ENCODE assay signal across 9 cellular contexts in the genomic region with DNA sequence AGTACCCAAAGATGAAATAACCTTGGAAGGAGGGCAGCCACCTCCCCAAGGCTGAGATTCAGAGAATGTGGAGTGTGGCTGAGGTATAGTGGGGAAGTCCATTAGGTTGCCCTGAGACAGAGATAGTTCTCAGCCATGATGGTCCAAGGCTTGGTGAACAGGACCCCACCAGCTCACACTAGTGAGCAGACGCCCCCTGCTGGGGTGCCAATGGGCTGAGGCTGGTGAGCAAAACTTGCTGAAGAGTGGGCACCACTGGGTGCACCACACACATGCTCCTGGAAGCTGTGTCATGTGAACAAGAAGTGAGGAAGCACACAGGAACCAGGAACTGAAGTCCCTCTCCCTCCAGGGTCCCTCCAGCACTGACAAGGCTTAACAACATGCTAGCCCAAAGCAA. TPM values are rescaled to one million over a fixed set of nuclear protein-coding genes. Genes with fewer than 3 reads are reported as not detected.
DNase-seq lines count a peak whose midpoint lies in the region; ATAC-seq and TF ChIP-seq lines count a peak whose summit lies in the region.
"Had no signal": no experiment of that assay in that cellular context is flagged by ENCODE, and none has a peak within 500 bp of the region (broad histone marks: within the 10 kb centered on the region; RNA-seq: fewer than 3 reads in every experiment).

No MANE protein-coding gene starts in this region.

- H3K23me2 ChIP-seq in H9 (ENCODE audit: insufficient read length, low read depth, low read length, poor library complexity, severe bottlenecking): no peaks in the 10 kb centered on the region

- H2BK20ac ChIP-seq in H9 (ENCODE audit: low read depth, low read length, poor library complexity, severe bottlenecking): no peak overlapping the region

- no peaks in the 10 kb centered on the region for H3K9me3 ChIP-seq in H9 (ENCODE audit: control insufficient read depth, low read depth, low read length)
- H3K9me3 ChIP-seq in PC-3 (ENCODE audit: low read length): no peaks in the 10 kb centered on the region

- H2BK12ac ChIP-seq in H9 (ENCODE audit: insufficient read length, low read depth, low read length): no peak overlapping the region

- DNase-seq in Calu3 (peak; percentile 67), H9 (peak; percentile 60), PC-3 (peak; percentile 62), hepatic stellate cell (ENCODE audit: low spot score) (peak; percentile 19)
- peak; percentile 9 for DNase-seq in activated gamma-delta T cell treated with anti-CD3 and anti-CD28 coated beads, Interleukin-2, amount 50 U/mL, for 16 hours (ENCODE audit: low read depth)

- BruUV-seq in Calu3 (replicated peaks; lab: Mats Ljungman, UMichigan): no TSS peak
- no TSS peak for BruUV-seq in PC-3 (replicated peaks; lab: Mats Ljungman, UMichigan)

- H3K4me1 Mint-ChIP-seq in Calu3 (ENCODE audit: low read depth, unreplicated experiment) (peaks cover 8% of the 10 kb centered on the region), H9 (peaks cover 4 to 5% of the 10 kb centered on the region in 2 experiments; a peak in 2 of 4 replicates)
- no peaks in the 10 kb centered on the region for H3K4me1 Mint-ChIP-seq in stimulated activated memory B cell treated with anti-CD40 and anti-IgM and Interleukin-4, amounts not matched to agents 10 μg/mL and 1 μg/mL and 100 μg/mL, for 72 hours

- H3K56ac ChIP-seq in H9 (ENCODE audit: insufficient read length, low read depth, low read length): no peak overlapping the region

- CTCF ChIA-PET in Calu3 (lab: Charles Lee) (interaction anchor here (0.5 to 0.7 kb wide), 2 partner anchors 9 to 240 kb away, joined by 3 read pairs; partner anchors contain the start of genes ARMC10 and FBXL13), PC-3 (lab: Charles Lee) (interaction anchor here (0.8 kb wide), 1 partner anchor 307 kb away, joined by 4 read pairs; no protein-coding TSS in a partner anchor)

- ATAC-seq in PC-3: peak; percentile 69
- ATAC-seq in stimulated activated memory B cell treated with anti-CD40 and anti-IgM and Interleukin-4, amounts not matched to agents 10 μg/mL and 1 μg/mL and 100 μg/mL, for 72 hours: peak; percentile 58
- no peak for ATAC-seq in HG03457 (IDR thresholded peaks at IDR 0.05; ENCODE audit: unreplicated experiment)
- no peak for ATAC-seq in HG02623 (IDR thresholded peaks at IDR 0.05; ENCODE audit: unreplicated experiment)

- H3F3A ChIP-seq in PC-3 (ENCODE audit: low read length, unreplicated experiment): no peaks in the 10 kb centered on the region

- H3K27me3 Mint-ChIP-seq in Calu3 (ENCODE audit: unreplicated experiment): no peaks in the 10 kb centered on the region
- no peaks in the 10 kb centered on the region for H3K27me3 Mint-ChIP-seq in H9 (ENCODE audit: low read depth)
- no peaks in the 10 kb centered on the region for H3K27me3 Mint-ChIP-seq in stimulated activated memory B cell treated with anti-CD40 and anti-IgM and Interleukin-4, amounts not matched to agents 10 μg/mL and 1 μg/mL and 100 μg/mL, for 72 hours

- no peak overlapping the region for H2AK5ac ChIP-seq in H9 (ENCODE audit: insufficient read length, low read length)

- no peaks in the 10 kb centered on the region for H3K79me2 ChIP-seq in H9 (ENCODE audit: insufficient read depth, low read length)
- H3K79me2 ChIP-seq in PC-3 (ENCODE audit: low read length): no peaks in the 10 kb centered on the region

- H3K9me2 ChIP-seq in PC-3 (replicated peaks; ENCODE audit: low read length): no peaks in the 10 kb centered on the region

- intact Hi-C loops in Calu3 (cut with micrococcal nuclease; ENCODE audit: unreplicated experiment): no loop called here
- intact Hi-C loops in PC-3 (cut with micrococcal nuclease): loop anchor here (10.0 kb wide), 1 partner anchor 171 kb away; no protein-coding TSS in a partner anchor

- H3K23ac ChIP-seq in H9 (ENCODE audit: insufficient read length, low read depth, low read length): no peak overlapping the region

- no peaks in the 10 kb centered on the region for H3K4me1 ChIP-seq in H9 (ENCODE audit: insufficient read depth, low read length)
- peaks cover 6% of the 10 kb centered on the region; the same call in 1 of the 2 replicates for H3K4me1 ChIP-seq in PC-3 (ENCODE audit: insufficient read depth, low read length)

- TF ChIP-seq CTCF in Calu3 (IDR thresholded peaks at IDR 0.05; ENCODE audit: unreplicated experiment) (peak; percentile 28), H9 (conservative IDR thresholded peaks at IDR 0.05) (peak; percentile 60), PC-3 (conservative IDR thresholded peaks at IDR 0.05; ENCODE audit: low read depth, low read length) (peak; percentile 74)

- no CpG with 5 or more reads among the region's 1 CpG for WGBS in H9 (ENCODE audit: extremely low coverage, insufficient read length, low lambda C conversion rate)

- H2BK5ac ChIP-seq in H9 (ENCODE audit: insufficient read length, low read length): no peak overlapping the region

- H3K18ac ChIP-seq in H9 (ENCODE audit: insufficient read length, low read depth, low read length): no peak overlapping the region

- no peak overlapping the region for H2BK15ac ChIP-seq in H9 (ENCODE audit: low read depth, low read length)

- H3K27me3 ChIP-seq in H9 (ENCODE audit: insufficient read depth, low read length): no peaks in the 10 kb centered on the region
- no peaks in the 10 kb centered on the region for H3K27me3 ChIP-seq in PC-3 (ENCODE audit: low read length)

- H3K36me3 ChIP-seq in PC-3 (ENCODE audit: low read depth, low read length): no peaks in the 10 kb centered on the region

- no peak overlapping the region for H4K8ac ChIP-seq in H9 (replicated peaks; ENCODE audit: insufficient read length, low read depth, low read length)

- H3K4me2 ChIP-seq in H9 (ENCODE audit: insufficient read depth, insufficient read length, low read length) (no peak overlapping the region), PC-3 (ENCODE audit: low read length) (no peak overlapping the region)

- H4K20me1 ChIP-seq in H9 (ENCODE audit: control insufficient read depth, insufficient read depth, insufficient read length) (no peaks in the 10 kb centered on the region), PC-3 (ENCODE audit: low read length) (no peaks in the 10 kb centered on the region)

- H4K91ac ChIP-seq in H9 (ENCODE audit: insufficient read length, low read depth, low read length): no peak overlapping the region

- no peak overlapping the region for H3K4me3 ChIP-seq in PC-3 (ENCODE audit: low read length)

- H3K9me3 Mint-ChIP-seq in Calu3 (ENCODE audit: low read depth, unreplicated experiment) (peaks cover 4% of the 10 kb centered on the region), H9 (peaks cover 15% of the 10 kb centered on the region in 2 experiments; a peak in 3 of 5 replicates)
- no peaks in the 10 kb centered on the region for H3K9me3 Mint-ChIP-seq in stimulated activated memory B cell treated with anti-CD40 and anti-IgM and Interleukin-4, amounts not matched to agents 10 μg/mL and 1 μg/mL and 100 μg/mL, for 72 hours
- H3K9me3 Mint-ChIP-seq: T-helper 1 cell treated with Interleukin-12 subunit alpha and Interleukin-12 subunit beta and Interleukin-4 antibody, amounts not matched to agents 30 μg/mL and 1 μg/mL, for 36 hours had no signal

- H3K9ac ChIP-seq in H9 (ENCODE audit: extremely low read depth, insufficient read length, low read length) (no peak overlapping the region), PC-3 (ENCODE audit: low read length) (no peak overlapping the region)

- no peak overlapping the region for H3T11ph ChIP-seq in H9 (ENCODE audit: low read length)

- H3K79me1 ChIP-seq in H9 (ENCODE audit: insufficient read depth, low read depth, low read length, poor library complexity, severe bottlenecking): no peaks in the 10 kb centered on the region

- no peak overlapping the region for H3K27ac ChIP-seq in H9 (ENCODE audit: insufficient read length, low read depth, low read length)
- no peak overlapping the region for H3K27ac ChIP-seq in PC-3 (ENCODE audit: low read length)

- H3K14ac ChIP-seq in H9 (ENCODE audit: insufficient read depth, low read length): no peak overlapping the region

- H3K36me3 Mint-ChIP-seq in Calu3 (ENCODE audit: insufficient read depth, unreplicated experiment) (no peaks in the 10 kb centered on the region), H9 (ENCODE audit: insufficient read depth in 1 of 3, low read depth in 3 of 3) (peaks cover 6 to 17% (median 15%) of the 10 kb centered on the region in 3 experiments)
- H3K36me3 Mint-ChIP-seq in stimulated activated memory B cell treated with anti-CD40 and anti-IgM and Interleukin-4, amounts not matched to agents 10 μg/mL and 1 μg/mL and 100 μg/mL, for 72 hours: no peaks in the 10 kb centered on the region

- POLR2A ChIA-PET in PC-3 (lab: Charles Lee; ENCODE audit: unreplicated experiment): no interaction called here

- H2AFZ ChIP-seq in H9 (ENCODE audit: low read length) (no peak overlapping the region), PC-3 (ENCODE audit: low read length) (no peak overlapping the region)

- no peak overlapping the region for H3K4ac ChIP-seq in H9 (ENCODE audit: low read depth, low read length)

- no peak overlapping the region for H3K27ac Mint-ChIP-seq in Calu3 (ENCODE audit: unreplicated experiment)
- H3K27ac Mint-ChIP-seq in H9: no peak overlapping the region
- H3K27ac Mint-ChIP-seq in stimulated activated memory B cell treated with anti-CD40 and anti-IgM and Interleukin-4, amounts not matched to agents 10 μg/mL and 1 μg/mL and 100 μg/mL, for 72 hours: no peak overlapping the region
- H3K27ac Mint-ChIP-seq: T-helper 1 cell treated with Interleukin-12 subunit alpha and Interleukin-12 subunit beta and Interleukin-4 antibody, amounts not matched to agents 30 μg/mL and 1 μg/mL, for 36 hours had no signal

- H2BK120ac ChIP-seq in H9 (ENCODE audit: low read depth, low read length, poor library complexity, severe bottlenecking): no peak overlapping the region

- H3K4me3 Mint-ChIP-seq in Calu3 (ENCODE audit: low read depth, unreplicated experiment) (no peak overlapping the region), H9 (no peak overlapping the region)
- H3K4me3 Mint-ChIP-seq in stimulated activated memory B cell treated with anti-CD40 and anti-IgM and Interleukin-4, amounts not matched to agents 10 μg/mL and 1 μg/mL and 100 μg/mL, for 72 hours: no peak overlapping the region
- H3K4me3 Mint-ChIP-seq: T-helper 1 cell treated with Interleukin-12 subunit alpha and Interleukin-12 subunit beta and Interleukin-4 antibody, amounts not matched to agents 30 μg/mL and 1 μg/mL, for 36 hours had no signal

- no peak overlapping the region for H4K5ac ChIP-seq in H9 (ENCODE audit: insufficient read length, low read depth, low read length)

RNA-seq across cellular contexts. Expression of gene FBXL13, which starts 8.9 kb away (rescaled TPM):
- 1.3 and 2.6 TPM in 2 replicates for total RNA-seq in Calu3 (2022)
- 3.8 and 4.4 TPM in 2 replicates for total RNA-seq in H9 (2021)
- total RNA-seq in PC-3 (2014; rRNA removed): 1.1 TPM in 1 of 2 replicates, not detected in the other

RNA-seq across cellular contexts. Expression of gene ARMC10, which starts 9.3 kb away (rescaled TPM):
- total RNA-seq in Calu3 (2022): 34.5 and 41.0 TPM in 2 replicates
- total RNA-seq in H9 (2021): 40.2 and 46.8 TPM in 2 replicates
- total RNA-seq in PC-3 (2014; rRNA removed): 21.7 and 23.3 TPM in 2 replicates

Comparison
In these comparisons a context has a peak if more than half of its experiments do, and no peak if none do; other contexts are left out.
1. DNase-seq: peak in every context shown above with its lines; median percentile 67 in Calu3; 62 in PC-3; 60 in H9; 19 in hepatic stellate cell; 9 in activated gamma-delta T cell treated with anti-CD3 and anti-CD28 coated beads, Interleukin-2, amount 50 U/mL, for 16 hours.
2. ATAC-seq: peak in PC-3 (single experiment) and stimulated activated memory B cell treated with anti-CD40 and anti-IgM and Interleukin-4, amounts not matched to agents 10 μg/mL and 1 μg/mL and 100 μg/mL, for 72 hours (single experiment); none in HG03457 (single experiment) and HG02623 (single experiment).
3. Peak in every context shown above with its lines, with median percentiles within 50 percentile points of each other: CTCF ChIP-seq.